17 cellular contexts compared by ENCODE assay signal in the genomic region with DNA sequence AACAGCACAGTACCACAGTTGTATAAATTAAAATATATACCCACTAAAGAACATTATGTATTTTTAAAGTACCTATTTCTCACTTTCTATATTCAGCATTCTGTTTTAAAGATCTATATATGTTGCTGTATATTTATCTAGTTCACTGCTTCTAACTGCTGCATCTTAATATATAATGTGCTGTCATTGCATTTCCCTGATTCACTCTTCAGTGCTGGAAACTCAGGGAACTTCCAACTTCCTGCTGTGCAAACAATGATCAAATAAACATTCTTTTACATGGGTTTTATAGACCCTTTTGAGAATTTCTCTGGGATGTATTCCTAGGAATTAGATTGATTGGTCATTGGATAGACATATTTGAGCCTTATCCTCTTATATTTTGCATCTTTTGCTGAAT.
DNase-seq lines count a peak whose midpoint lies in the region; ATAC-seq and TF ChIP-seq lines count a peak whose summit lies in the region.
"Had no signal": no experiment of that assay in that cellular context is flagged by ENCODE, and none has a peak within 500 bp of the region (broad histone marks: within the 10 kb centered on the region; RNA-seq: fewer than 3 reads in every experiment).

No MANE protein-coding gene starts in this region.

- H3K36me3 Mint-ChIP-seq in CD4-positive, alpha-beta T cell (ENCODE audit: low read depth) = no peaks in the 10 kb centered on the region
- H3K36me3 Mint-ChIP-seq: CD8-positive, alpha-beta memory T cell had no signal

- no peak overlapping the region for H2AFZ ChIP-seq in Karpas-422 (ENCODE audit: low read length)
- H2AFZ ChIP-seq: GM23248 had no signal

- in situ Hi-C loops in astrocyte of the spinal cord (cut with HindIII; ENCODE audit: low sequenced_read_pairs) = no loop called here

- no peaks in the 10 kb centered on the region for H3K36me3 ChIP-seq in Karpas-422 (ENCODE audit: insufficient read depth, low read length)
- no peaks in the 10 kb centered on the region for H3K36me3 ChIP-seq in H7 (replicated peaks; ENCODE audit: control insufficient read depth, insufficient read depth, low read length)

- no peaks in the 10 kb centered on the region for H3K9me2 ChIP-seq in Karpas-422 (replicated peaks; ENCODE audit: insufficient read depth, low read length)

- CTCF ChIA-PET in CD4-positive, alpha-beta T cell (lab: Charles Lee) = no interaction called here

- no peaks in the 10 kb centered on the region for H4K20me1 ChIP-seq in Karpas-422 (ENCODE audit: insufficient read depth, low read depth, low read length)

- no peak for TF ChIP-seq CTCF in astrocyte of the spinal cord (IDR thresholded peaks at IDR 0.05; ENCODE audit: low read depth, low read length)
- no peak for TF ChIP-seq CTCF in CD4-positive, alpha-beta T cell (IDR thresholded peaks at IDR 0.05)

- intact Hi-C loops in CD4-positive, alpha-beta T cell (cut with DNase I, micrococcal nuclease) = no loop called here

- H3K4me2 ChIP-seq in Karpas-422 (ENCODE audit: low read depth, low read length, poor library complexity, severe bottlenecking) = no peak overlapping the region

- DNase-seq in Karpas-422 (no peak), astrocyte of the spinal cord (ENCODE audit: low read depth, low spot score) (peak; percentile 4), kidney tubule cell (ENCODE audit: low spot score) (peak; percentile 6), H7 (no peak)
- no peak for DNase-seq in CD4-positive, alpha-beta T cell
- DNase-seq: ACHN; C1 segment of cervical spinal cord; CD8-positive, alpha-beta memory T cell; DMS 273 treated with DMSO at 0.1 percent for 48 hours; DMS79; EL; GDM1; GM23248; H9 had no signal

- H3K27ac ChIP-seq in Karpas-422 (ENCODE audit: low read length) = peak overlapping the region; percentile 99
- H3K27ac ChIP-seq in CD4-positive, alpha-beta T cell (ENCODE audit: low read depth, low read length) = no peak overlapping the region
- H3K27ac ChIP-seq: GM23248 had no signal

- no peaks in the 10 kb centered on the region for H3K9me3 ChIP-seq in Karpas-422 (ENCODE audit: low read length)
- H3K9me3 ChIP-seq in CD4-positive, alpha-beta T cell (ENCODE audit: control insufficient read depth, low read length) = no peaks in the 10 kb centered on the region

- H3K4me3 ChIP-seq in Karpas-422 (ENCODE audit: low read length) (no peak overlapping the region), astrocyte of the spinal cord (ENCODE audit: low read depth, low read length) (no peak overlapping the region), H7 (ENCODE audit: insufficient read depth, low read depth, low read length) (no peak overlapping the region)
- H3K4me3 ChIP-seq: GM12878, GM23248 had no signal

- no peak overlapping the region for H3K4me3 Mint-ChIP-seq in CD4-positive, alpha-beta T cell
- H3K4me3 Mint-ChIP-seq: CD8-positive, alpha-beta memory T cell; H9 had no signal

- no peak overlapping the region for H3K27ac Mint-ChIP-seq in CD4-positive, alpha-beta T cell
- H3K27ac Mint-ChIP-seq: CD8-positive, alpha-beta memory T cell; H9 had no signal

- H3K4me1 ChIP-seq in Karpas-422 (ENCODE audit: low read length) = peaks cover 93% of the 10 kb centered on the region

- H3K9me3 Mint-ChIP-seq in CD4-positive, alpha-beta T cell = no peaks in the 10 kb centered on the region
- H3K9me3 Mint-ChIP-seq: CD8-positive, alpha-beta memory T cell had no signal

- no peak overlapping the region for H3K9ac ChIP-seq in Karpas-422 (ENCODE audit: low read length)
- H3K9ac ChIP-seq: GM23248 had no signal

- H3K4me1 Mint-ChIP-seq in CD4-positive, alpha-beta T cell (ENCODE audit: low read depth) = no peaks in the 10 kb centered on the region
- H3K4me1 Mint-ChIP-seq: CD8-positive, alpha-beta memory T cell had no signal

- POLR2A ChIA-PET in CD4-positive, alpha-beta T cell (lab: Charles Lee) = no interaction called here

- H3K27me3 ChIP-seq in Karpas-422 (ENCODE audit: low read length) (no peaks in the 10 kb centered on the region), H7 (ENCODE audit: control insufficient read depth, insufficient read depth, low read length) (no peaks in the 10 kb centered on the region)
- H3K27me3 ChIP-seq in CD4-positive, alpha-beta T cell (ENCODE audit: control insufficient read depth, insufficient read depth, low read length) = peaks cover 8% of the 10 kb centered on the region

- no peak for ATAC-seq in GM19324 (IDR thresholded peaks at IDR 0.05; ENCODE audit: low FRiP score, unreplicated experiment)
- no peak for ATAC-seq in CD4-positive, alpha-beta T cell (ENCODE audit: poor library complexity)
- ATAC-seq: HCT116 had no signal

- peaks cover 15% of the 10 kb centered on the region for H3K27me3 Mint-ChIP-seq in CD4-positive, alpha-beta T cell

- no peaks in the 10 kb centered on the region for H3K79me2 ChIP-seq in Karpas-422 (ENCODE audit: low read length)

Comparison
In these comparisons a context has a peak if more than half of its experiments do, and no peak if none do; other contexts are left out.
1. DNase-seq: peak in astrocyte of the spinal cord (single experiment) and kidney tubule cell (single experiment); none in Karpas-422 (single experiment), H7 (single experiment) and CD4-positive, alpha-beta T cell (0 of 10).